In genomic region chr9:130639866-130640555, GRCh38 we compare ENCODE assay signal across 25 cellular contexts. TPM values are rescaled to one million over a fixed set of nuclear protein-coding genes. Genes with fewer than 3 reads are reported as not detected.
DNase-seq lines count a peak whose midpoint lies in the region; ATAC-seq, FAIRE-seq and TF ChIP-seq lines count a peak whose summit lies in the region.
"Had no signal": no experiment of that assay in that cellular context is flagged by ENCODE, and none has a peak within 500 bp of the region (broad histone marks: within the 10 kb centered on the region; RNA-seq: fewer than 3 reads in every experiment).

No MANE protein-coding gene starts in this region.

- TF ChIP-seq CTCF in osteoblast (IDR thresholded peaks at IDR 0.05; ENCODE audit: extremely low read depth, low read depth, low read length) (no peak), A673 (conservative IDR thresholded peaks at IDR 0.05; ENCODE audit: low read depth, low read length) (no peak)

- intact Hi-C loops in A673 (cut with micrococcal nuclease; ENCODE audit: unreplicated experiment) = no loop called here

- H3K27ac ChIP-seq in osteoblast (ENCODE audit: low read depth, low read length) (no peak overlapping the region), A673 (ENCODE audit: low read depth, low read length, poor library complexity, severe bottlenecking) (no peak overlapping the region)
- H3K27ac ChIP-seq: A549, HL-60, PC-9, RWPE1 had no signal

- H3K4me2 ChIP-seq in osteoblast (ENCODE audit: insufficient read depth, low read length) = no peak overlapping the region
- H3K4me2 ChIP-seq: A549, PC-9, SK-N-SH had no signal

- ATAC-seq in left lobe of liver = peak; percentile 13
- ATAC-seq in GM18873 (IDR thresholded peaks at IDR 0.05; ENCODE audit: low FRiP score, unreplicated experiment) = no peak

- H4K20me1 ChIP-seq in osteoblast (ENCODE audit: insufficient read depth, low read length) = no peaks in the 10 kb centered on the region

- H3K27me3 ChIP-seq in H7 (ENCODE audit: control insufficient read depth, insufficient read depth, low read length) = no peaks in the 10 kb centered on the region
- H3K27me3 ChIP-seq in osteoblast (ENCODE audit: insufficient read depth, low read length) = no peaks in the 10 kb centered on the region
- H3K27me3 ChIP-seq in A673 (replicated peaks; ENCODE audit: insufficient read depth, low read depth, low read length, poor library complexity) = no peaks in the 10 kb centered on the region

- BruUV-seq in A673 (replicated peaks; lab: Mats Ljungman, UMichigan) = no TSS peak

- no peak overlapping the region for H3K4me3 ChIP-seq in H7 (ENCODE audit: insufficient read depth, low read depth, low read length)
- H3K4me3 ChIP-seq in osteoblast (ENCODE audit: insufficient read depth, low read length) = no peak overlapping the region
- no peak overlapping the region for H3K4me3 ChIP-seq in A673 (ENCODE audit: low read depth, low read length, poor library complexity, severe bottlenecking)
- H3K4me3 ChIP-seq: A549, GM23338, PC-9 had no signal

- no peaks in the 10 kb centered on the region for H3K9me3 ChIP-seq in osteoblast (ENCODE audit: low read depth, low read length)
- no peaks in the 10 kb centered on the region for H3K9me3 ChIP-seq in A673 (ENCODE audit: low read depth, low read length, poor library complexity, severe bottlenecking)
- H3K9me3 ChIP-seq: A549, SK-N-SH had no signal

- H3K36me3 ChIP-seq in H7 (replicated peaks; ENCODE audit: control insufficient read depth, insufficient read depth, low read length) (peaks cover 7% of the 10 kb centered on the region), osteoblast (ENCODE audit: insufficient read depth, low read length) (peaks cover 14% of the 10 kb centered on the region), A673 (ENCODE audit: insufficient read depth, low read length, poor library complexity, severe bottlenecking) (peaks cover 20% of the 10 kb centered on the region)

- FAIRE-seq in RCC 7860 (lab: Jason Lieb, UNC) = no peak
- FAIRE-seq: A549, G401.6 had no signal

- no peak overlapping the region for H2AFZ ChIP-seq in osteoblast (ENCODE audit: low read length)
- H2AFZ ChIP-seq: GM23338, PC-9 had no signal

- H3K79me2 ChIP-seq in osteoblast (ENCODE audit: insufficient read depth, low read length) = no peaks in the 10 kb centered on the region

- DNase-seq in H7 = peak; percentile 30
- peak; percentile 52 for DNase-seq in NCI-H2227 treated with DMSO at 0.1 percent for 48 hours (lab: John Stamatoyannopoulos, UW)
- no peak for DNase-seq in left lobe of liver (ENCODE audit: low spot score)
- peak; percentile 32 for DNase-seq in osteoblast (ENCODE audit: insufficient read length, low spot score, missing footprints)
- DNase-seq in H4 (ENCODE audit: low spot score) = no peak
- no peak for DNase-seq in RCC 7860 (ENCODE audit: low spot score)
- DNase-seq in A673 (ENCODE audit: low spot score) = no peak
- DNase-seq: C1 segment of cervical spinal cord; CD4-positive, alpha-beta memory T cell; COR-L47; HCEC 1CT; Karpas-422; NCI-H446; NCI-H524 treated with DMSO at 0.1 percent for 48 hours; NCI-H774; NK-92 treated with Interleukin-12 subunit alpha and Interleukin-12 subunit beta, amount 100 ng/mL, for 24 hours; PC-9; SK-N-SH; SW 1271 had no signal

- POLR2A ChIA-PET in A673 (lab: Charles Lee; ENCODE audit: low non-redundant PET) = no interaction called here

- no peaks in the 10 kb centered on the region for H3K4me1 ChIP-seq in osteoblast (ENCODE audit: insufficient read depth, low read length)
- peaks cover 9% of the 10 kb centered on the region for H3K4me1 ChIP-seq in A673 (ENCODE audit: insufficient read depth, low read length, poor library complexity, severe bottlenecking)
- H3K4me1 ChIP-seq: A549 had no signal

- CTCF ChIA-PET in A673 (lab: Charles Lee) = no interaction called here

RNA-seq across cellular contexts. Expression of gene PRDM12, which starts 24.4 kb away (rescaled TPM):
- total RNA-seq in H7 (2014; rRNA removed; shearing (Covaris generic)) = 0.11 and 0.31 TPM in 2 replicates
- 0.08 TPM for total RNA-seq in left lobe of liver
- total RNA-seq in osteoblast = not detected in 2 replicates
- not detected in 2 replicates for total RNA-seq in H4 (2014; rRNA removed; shearing (Covaris generic))
- total RNA-seq in A673 (2021) = not detected in 2 replicates
- total RNA-seq: CD4-positive, alpha-beta memory T cell; GM23338 had no signal

RNA-seq across cellular contexts. Expression of gene EXOSC2, which starts 53.6 kb away (rescaled TPM):
- total RNA-seq in H7 (2014; rRNA removed; shearing (Covaris generic)) = 53.1 and 61.9 TPM in 2 replicates
- total RNA-seq in left lobe of liver = 12.9 TPM
- 18.6 and 22.1 TPM in 2 replicates for total RNA-seq in osteoblast
- 51.5 and 63.6 TPM in 2 replicates for total RNA-seq in H4 (2014; rRNA removed; shearing (Covaris generic))
- total RNA-seq in A673 (2021) = 107 and 109 TPM in 2 replicates

Comparison
In these comparisons a context has a peak if more than half of its experiments do, and no peak if none do; other contexts are left out.
1. DNase-seq: peak in H7 (single experiment), NCI-H2227 treated with DMSO at 0.1 percent for 48 hours (single experiment) and osteoblast (single experiment); none in left lobe of liver (single experiment), H4 (single experiment), RCC 7860 (single experiment) and A673 (single experiment).